ENCODE assay signal across 25 cellular contexts in genomic region chr5:117266237-117266725, GRCh38.
DNase-seq lines count a peak whose midpoint lies in the region; TF ChIP-seq lines count a peak whose summit lies in the region.
"Had no signal": no experiment of that assay in that cellular context is flagged by ENCODE, and none has a peak within 500 bp of the region (broad histone marks: within the 10 kb centered on the region; RNA-seq: fewer than 3 reads in every experiment).

No MANE protein-coding gene starts in this region.

- no peak overlapping the region for H3K27ac ChIP-seq in mammary epithelial cell (ENCODE audit: insufficient read depth, low read depth, low read length)
- H3K27ac ChIP-seq in brain microvascular endothelial cell, result no peak overlapping the region
- H3K27ac ChIP-seq: 22Rv1, HL-60, SK-N-MC had no signal

- no peak overlapping the region for H2AFZ ChIP-seq in mammary epithelial cell (ENCODE audit: low read depth, low read length)

- no peaks in the 10 kb centered on the region for H3K27me3 Mint-ChIP-seq in MCF 10A (ENCODE audit: insufficient read depth, unreplicated experiment)
- no peaks in the 10 kb centered on the region for H3K27me3 Mint-ChIP-seq in activated naive CD4-positive, alpha-beta T cell treated with anti-CD3 and anti-CD28 coated beads for 36 hours (ENCODE audit: low read depth)
- H3K27me3 Mint-ChIP-seq: B cell; CD4-positive, CD25-positive, alpha-beta regulatory T cell had no signal

- TF ChIP-seq CTCF in MCF 10A (IDR thresholded peaks at IDR 0.05; ENCODE audit: unreplicated experiment), result no peak
- TF ChIP-seq CTCF in mammary epithelial cell (conservative IDR thresholded peaks at IDR 0.05 in 1 of 2, IDR thresholded peaks at IDR 0.05 in 1 of 2; ENCODE audit: extremely low read depth in 1 of 2, insufficient read depth in 1 of 2, low read depth in 1 of 2, low read length in 2 of 2), result no peak
- TF ChIP-seq CTCF in brain microvascular endothelial cell (IDR thresholded peaks at IDR 0.05; ENCODE audit: low read depth, low read length, missing control alignments), result no peak

- no peaks in the 10 kb centered on the region for H3K27me3 ChIP-seq in mammary epithelial cell (ENCODE audit: insufficient read depth, low read length)
- no peaks in the 10 kb centered on the region for H3K27me3 ChIP-seq in brain microvascular endothelial cell (replicated peaks)

- POLR2A ChIA-PET in MCF 10A (lab: Yijun Ruan, JAX), result interaction anchor here (0.8 kb wide), 1 partner anchor 12 kb away, joined by 5 read pairs; no protein-coding TSS in a partner anchor

- in situ Hi-C loops in mammary epithelial cell (cut with MboI; ENCODE audit: low sequenced_read_pairs in 2 of 2), result no loop called here
- in situ Hi-C loops in brain microvascular endothelial cell (cut with HindIII; ENCODE audit: low pct_ligation_motif_present, low sequenced_read_pairs), result no loop called here

- BruUV-seq in MCF 10A (replicated peaks; lab: Mats Ljungman, UMichigan) (no TSS peak), mammary epithelial cell (replicated peaks; lab: Mats Ljungman, UMichigan) (no TSS peak)

- peaks cover 22% of the 10 kb centered on the region for H3K4me1 Mint-ChIP-seq in MCF 10A (ENCODE audit: insufficient read depth, unreplicated experiment)
- H3K4me1 Mint-ChIP-seq in activated naive CD4-positive, alpha-beta T cell treated with anti-CD3 and anti-CD28 coated beads for 36 hours (ENCODE audit: low read depth), result no peaks in the 10 kb centered on the region
- H3K4me1 Mint-ChIP-seq: B cell; CD4-positive, CD25-positive, alpha-beta regulatory T cell had no signal

- no peaks in the 10 kb centered on the region for H3K79me2 ChIP-seq in mammary epithelial cell (ENCODE audit: insufficient read depth, low read length)

- H3K36me3 Mint-ChIP-seq in MCF 10A (ENCODE audit: insufficient read depth, unreplicated experiment), result no peaks in the 10 kb centered on the region
- H3K36me3 Mint-ChIP-seq in activated naive CD4-positive, alpha-beta T cell treated with anti-CD3 and anti-CD28 coated beads for 36 hours (ENCODE audit: low read depth), result no peaks in the 10 kb centered on the region
- H3K36me3 Mint-ChIP-seq: CD4-positive, CD25-positive, alpha-beta regulatory T cell had no signal

- H3K9ac ChIP-seq in mammary epithelial cell (ENCODE audit: insufficient read depth, low read length), result no peak overlapping the region

- no peaks in the 10 kb centered on the region for H4K20me1 ChIP-seq in mammary epithelial cell (ENCODE audit: insufficient read depth, low read length)

- H3K4me1 ChIP-seq in mammary epithelial cell (ENCODE audit: insufficient read depth, low read length), result no peaks in the 10 kb centered on the region

- H3K9me3 ChIP-seq in mammary epithelial cell (replicated peaks; ENCODE audit: insufficient read depth, low read length), result no peaks in the 10 kb centered on the region

- intact Hi-C loops in MCF 10A (cut with micrococcal nuclease) (no loop called here), mammary epithelial cell (cut with micrococcal nuclease) (no loop called here)
- intact Hi-C loops in activated naive CD4-positive, alpha-beta T cell treated with anti-CD3 and anti-CD28 coated beads for 36 hours (cut with micrococcal nuclease), result no loop called here

- DNase-seq in MCF 10A (ENCODE audit: unreplicated experiment) (peak; percentile 67), mammary epithelial cell (no peak), brain microvascular endothelial cell (peak; percentile 24), iris pigment epithelial cell (ENCODE audit: low read depth) (peak; percentile 16), hypothalamus (lab: John Stamatoyannopoulos, UW) (no peak), C1 segment of cervical spinal cord (lab: John Stamatoyannopoulos, UW) (no peak), hippocampal formation (lab: John Stamatoyannopoulos, UW) (no peak)
- DNase-seq in activated naive CD4-positive, alpha-beta T cell treated with anti-CD3 and anti-CD28 coated beads for 36 hours, result no peak
- DNase-seq: CD4-positive, CD25-positive, alpha-beta regulatory T cell; COR-L47; DMS 273 treated with DMSO at 0.1 percent for 48 hours; GDM1; H9; Kasumi-1; NCI-H1092 treated with DMSO at 0.1 percent for 48 hours; NCI-H146; NCI-H2029 treated with DMSO at 0.1 percent for 48 hours; NCI-H2171; NCI-H748 treated with DMSO at 0.1 percent for 48 hours; OCI-M1; SHP77 had no signal

- no peak overlapping the region for H3K27ac Mint-ChIP-seq in MCF 10A (ENCODE audit: low read depth, unreplicated experiment)
- H3K27ac Mint-ChIP-seq in activated naive CD4-positive, alpha-beta T cell treated with anti-CD3 and anti-CD28 coated beads for 36 hours, result no peak overlapping the region
- H3K27ac Mint-ChIP-seq: B cell; CD4-positive, CD25-positive, alpha-beta regulatory T cell; H9 had no signal

- H3K4me3 ChIP-seq in mammary epithelial cell (replicated peaks in 1 of 3; ENCODE audit: insufficient read depth in 1 of 3, low read depth in 2 of 3, low read length in 3 of 3) (no peak overlapping the region), brain microvascular endothelial cell (ENCODE audit: low read depth, low read length) (no peak overlapping the region)
- H3K4me3 ChIP-seq: SK-N-MC had no signal

- no peak overlapping the region for H3K4me2 ChIP-seq in mammary epithelial cell (ENCODE audit: insufficient read depth, low read depth, low read length)

- H3K36me3 ChIP-seq in mammary epithelial cell (ENCODE audit: insufficient read depth, low read length) (no peaks in the 10 kb centered on the region), brain microvascular endothelial cell (replicated peaks) (no peaks in the 10 kb centered on the region)

- no peak overlapping the region for H3K4me3 Mint-ChIP-seq in MCF 10A (ENCODE audit: unreplicated experiment)
- no peak overlapping the region for H3K4me3 Mint-ChIP-seq in activated naive CD4-positive, alpha-beta T cell treated with anti-CD3 and anti-CD28 coated beads for 36 hours
- H3K4me3 Mint-ChIP-seq: B cell; CD4-positive, CD25-positive, alpha-beta regulatory T cell; H9 had no signal

- dilution Hi-C loops in mammary epithelial cell (cut with HindIII; ENCODE audit: low sequenced_read_pairs), result no loop called here

- no peaks in the 10 kb centered on the region for H3K9me3 Mint-ChIP-seq in MCF 10A (ENCODE audit: unreplicated experiment)
- peaks cover 6% of the 10 kb centered on the region for H3K9me3 Mint-ChIP-seq in activated naive CD4-positive, alpha-beta T cell treated with anti-CD3 and anti-CD28 coated beads for 36 hours

- CTCF ChIA-PET in MCF 10A (lab: Yijun Ruan, JAX) (interaction anchor here (0.6 to 1.8 kb wide), 10 partner anchors 26 to 1526 kb away, joined by 3 to 7 read pairs (median 3); no protein-coding TSS in a partner anchor), mammary epithelial cell (lab: Charles Lee; ENCODE audit: low non-redundant PET) (no interaction called here)
- CTCF ChIA-PET in activated naive CD4-positive, alpha-beta T cell treated with anti-CD3 and anti-CD28 coated beads for 36 hours (lab: Charles Lee), result no interaction called here

Comparison
In these comparisons a context has a peak if more than half of its experiments do, and no peak if none do; other contexts are left out.
1. DNase-seq: peak in MCF 10A (single experiment), brain microvascular endothelial cell (single experiment) and iris pigment epithelial cell (single experiment); none in mammary epithelial cell (single experiment), hypothalamus (0 of 51), C1 segment of cervical spinal cord (0 of 14), hippocampal formation (0 of 2) and activated naive CD4-positive, alpha-beta T cell treated with anti-CD3 and anti-CD28 coated beads for 36 hours (single experiment).